In the genomic region with DNA sequence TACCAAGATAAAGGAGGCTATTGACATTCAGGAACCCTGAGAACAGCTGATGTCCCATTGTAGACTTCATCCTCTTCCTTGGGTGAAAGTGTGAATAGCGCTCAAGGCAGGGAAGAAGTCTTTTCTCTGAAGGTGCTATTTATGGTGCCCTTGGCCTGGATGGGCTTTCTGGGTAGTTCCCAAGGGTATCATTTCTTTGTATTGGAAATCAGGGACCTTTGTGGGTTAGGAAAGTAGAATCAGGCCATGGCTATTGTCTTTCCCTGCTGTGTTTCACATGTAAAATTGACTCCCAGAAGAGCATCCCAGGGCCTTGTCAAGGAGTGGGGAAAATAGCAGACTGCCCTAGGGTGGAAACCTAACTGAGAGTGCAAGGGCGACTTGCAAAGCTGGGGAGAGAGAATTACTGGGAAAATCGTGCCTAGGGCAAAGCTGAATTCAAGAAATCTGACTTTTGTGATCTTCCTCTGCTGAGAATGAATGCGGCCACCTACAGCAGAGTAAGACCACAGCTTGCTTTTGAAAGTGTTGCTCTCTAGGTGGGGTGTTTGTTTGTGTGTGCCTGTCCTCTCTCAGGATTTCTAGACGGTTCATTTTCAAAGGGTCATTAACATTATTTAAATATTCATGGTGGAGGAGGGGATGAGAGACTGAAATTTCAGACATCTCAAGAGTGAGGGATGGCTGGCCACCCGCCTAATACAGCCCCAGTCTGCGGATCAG, we compare ENCODE assay signal across 9 cellular contexts.
A peak's percentile ranks its signal among the peaks of the same experiment; 100 is the strongest.
DNase-seq lines count a peak whose midpoint lies in the region; ATAC-seq and TF ChIP-seq lines count a peak whose summit lies in the region.
"Had no signal": no experiment of that assay in that cellular context is flagged by ENCODE, and none has a peak within 500 bp of the region (broad histone marks: within the 10 kb centered on the region; RNA-seq: fewer than 3 reads in every experiment).

No MANE protein-coding gene starts in this region.

- peak overlapping the region; percentile 80 for H3K27ac ChIP-seq in HL-60 (replicated peaks)
- peak overlapping the region in 2 of 21 experiments; percentile 15 to 83 for H3K27ac ChIP-seq in skin epidermis

- H3K27me3 ChIP-seq in HL-60 (ENCODE audit: insufficient read depth, poor library complexity, severe bottlenecking), result no peaks in the 10 kb centered on the region

- TF ChIP-seq CTCF in HL-60 (IDR thresholded peaks at IDR 0.05; ENCODE audit: insufficient read depth, low read length), result no peak
- TF ChIP-seq CTCF in endothelial cell (IDR thresholded peaks at IDR 0.05; ENCODE audit: unreplicated experiment), result no peak

- H3K4me3 Mint-ChIP-seq in T-helper 2 cell treated with Interferon-gamma antibody and Interleukin-4, amounts not matched to agents 5 μg/mL and 100 μg/mL, for 36 hours, result peak overlapping the region; percentile 96
- H3K4me3 Mint-ChIP-seq in endothelial cell (ENCODE audit: unreplicated experiment), result peak overlapping the region; percentile 94

- H3K4me3 ChIP-seq in HL-60 (replicated peaks; ENCODE audit: insufficient read depth, low read length) (peak overlapping the region; percentile 99), skin epidermis (peak overlapping the region in 4 of 7 experiments; percentile 47 to 83 (median 72))

- DNase-seq in T-helper 2 cell treated with Interferon-gamma antibody and Interleukin-4, amounts not matched to agents 5 μg/mL and 100 μg/mL, for 36 hours (ENCODE audit: low spot score), result no peak
- DNase-seq in T-helper 2 cell (no peak), HL-60 (ENCODE audit: low read depth in 1 of 2, low spot score in 1 of 2) (no peak), endothelial cell (ENCODE audit: low spot score) (no peak), NCI-H510A treated with DMSO at 0.1 percent for 48 hours (lab: John Stamatoyannopoulos, UW) (no peak)
- DNase-seq: SW 1271 had no signal

- no peaks in the 10 kb centered on the region for H3K27me3 Mint-ChIP-seq in T-helper 2 cell treated with Interferon-gamma antibody and Interleukin-4, amounts not matched to agents 5 μg/mL and 100 μg/mL, for 36 hours (ENCODE audit: low read depth)
- peaks cover 11% of the 10 kb centered on the region for H3K27me3 Mint-ChIP-seq in endothelial cell (ENCODE audit: unreplicated experiment)

- peak overlapping the region; percentile 87 for H3K27ac Mint-ChIP-seq in T-helper 2 cell treated with Interferon-gamma antibody and Interleukin-4, amounts not matched to agents 5 μg/mL and 100 μg/mL, for 36 hours
- peak overlapping the region; percentile 87 for H3K27ac Mint-ChIP-seq in endothelial cell (ENCODE audit: unreplicated experiment)

- H3K36me3 Mint-ChIP-seq in T-helper 2 cell treated with Interferon-gamma antibody and Interleukin-4, amounts not matched to agents 5 μg/mL and 100 μg/mL, for 36 hours (ENCODE audit: low read depth), result peaks cover 24% of the 10 kb centered on the region
- H3K36me3 Mint-ChIP-seq in endothelial cell (ENCODE audit: low read depth, unreplicated experiment), result peaks cover 15% of the 10 kb centered on the region

- peaks cover 34% of the 10 kb centered on the region for H3K4me1 Mint-ChIP-seq in T-helper 2 cell treated with Interferon-gamma antibody and Interleukin-4, amounts not matched to agents 5 μg/mL and 100 μg/mL, for 36 hours (ENCODE audit: low read depth)
- H3K4me1 Mint-ChIP-seq in endothelial cell (ENCODE audit: unreplicated experiment), result peaks cover 47% of the 10 kb centered on the region

- ATAC-seq in GM19397 (IDR thresholded peaks at IDR 0.05; ENCODE audit: unreplicated experiment), result no peak
- no peak for ATAC-seq in HG03354 (IDR thresholded peaks at IDR 0.05; ENCODE audit: poor library complexity, severe bottlenecking, unreplicated experiment)

- peaks cover 3% of the 10 kb centered on the region for H3K9me3 Mint-ChIP-seq in T-helper 2 cell treated with Interferon-gamma antibody and Interleukin-4, amounts not matched to agents 5 μg/mL and 100 μg/mL, for 36 hours
- H3K9me3 Mint-ChIP-seq in endothelial cell (ENCODE audit: unreplicated experiment), result no peaks in the 10 kb centered on the region
